Comparison of ENCODE assay signal across 8 cellular contexts in the genomic region with DNA sequence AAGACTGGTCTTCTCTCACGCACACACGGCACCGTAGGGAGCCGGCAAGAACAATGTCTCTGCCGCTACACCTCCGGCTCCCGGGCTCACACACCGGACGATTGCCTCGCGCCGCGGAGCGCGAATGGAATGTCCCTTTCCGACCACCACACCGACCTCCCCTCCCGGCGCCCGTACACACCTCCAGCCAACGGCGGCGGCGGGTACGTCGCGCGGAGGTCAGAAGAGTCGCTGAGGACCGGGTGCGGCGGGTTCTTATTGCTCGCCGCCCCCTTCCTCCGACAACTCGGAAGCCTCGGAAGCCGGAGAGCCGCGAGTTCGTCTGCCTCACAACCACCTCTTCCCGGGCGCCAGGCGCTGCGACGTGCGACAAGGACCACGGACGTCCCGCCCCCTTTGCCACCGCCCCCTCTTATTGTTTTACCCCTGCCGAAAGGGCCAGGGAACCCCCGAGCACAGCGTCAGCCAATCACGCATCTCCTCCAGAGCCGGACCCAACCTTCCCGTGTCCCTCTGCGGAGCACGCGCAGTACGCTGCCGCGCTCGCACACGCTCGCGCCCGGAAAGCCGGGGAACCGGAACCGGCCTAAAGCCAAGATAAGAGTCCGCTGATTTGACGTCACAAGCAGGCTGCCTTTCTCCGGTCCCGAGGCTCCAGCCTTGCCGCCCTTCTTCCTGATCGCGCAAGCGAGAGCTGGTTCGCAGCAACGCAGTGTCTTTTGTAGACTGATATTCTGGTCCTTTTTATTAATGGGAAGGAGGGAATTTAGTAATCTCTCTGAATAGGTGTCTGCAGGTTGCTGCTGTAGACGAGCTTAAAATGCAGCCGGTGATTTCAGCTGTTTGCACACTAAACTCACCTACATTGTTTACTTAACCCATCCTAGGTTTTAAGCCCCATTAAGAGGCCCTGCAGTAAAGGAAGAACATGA. TPM values are rescaled to one million over a fixed set of nuclear protein-coding genes. Genes with fewer than 3 reads are reported as not detected.
DNase-seq lines count a peak whose midpoint lies in the region; ATAC-seq and TF ChIP-seq lines count a peak whose summit lies in the region.

A gene (minus strand): TSS at position 385 of the 932 bp plus-strand sequence. CDS start 11,386 bp downstream, outside the sequence.

- H3K4me3 Mint-ChIP-seq in dendritic cell treated with granulocyte-macrophage colony-stimulating factor and Interleukin-4, amounts not matched to agents 40 ng/mL and 50 ng/mL, for 4 days: peak within 1 kb of the TSS; percentile 97

- DNase-seq in NCI-H774 (lab: John Stamatoyannopoulos, UW): peak; percentile 98
- DNase-seq in activated CD4-positive, alpha-beta T cell treated with anti-CD3 and anti-CD28 coated beads, Interleukin-2, amount 50 U/mL, for 4 hours: peak; percentile 97 to 98
- peak; percentile 99 for DNase-seq in left lobe of liver (ENCODE audit: low spot score)
- DNase-seq in stimulated activated CD4-positive, alpha-beta T cell treated with anti-CD3 and anti-CD28 coated beads, Interleukin-2, amount 100 ng/mL, for 4 hours (ENCODE audit: low read depth): peak; percentile 97

- peak within 1 kb of the TSS; percentile 100 for H3K27ac Mint-ChIP-seq in dendritic cell treated with granulocyte-macrophage colony-stimulating factor and Interleukin-4, amounts not matched to agents 40 ng/mL and 50 ng/mL, for 4 days

- peak within 1 kb of the TSS; percentile 97 for H3K27ac ChIP-seq in C4-2B

- TF ChIP-seq CTCF in C4-2B (conservative IDR thresholded peaks at IDR 0.05): no peak

- peaks cover 14% of the 10 kb centered on the region for H3K36me3 Mint-ChIP-seq in dendritic cell treated with granulocyte-macrophage colony-stimulating factor and Interleukin-4, amounts not matched to agents 40 ng/mL and 50 ng/mL, for 4 days (ENCODE audit: low read depth)

- peaks cover 39% of the 10 kb centered on the region for H3K4me1 Mint-ChIP-seq in dendritic cell treated with granulocyte-macrophage colony-stimulating factor and Interleukin-4, amounts not matched to agents 40 ng/mL and 50 ng/mL, for 4 days (ENCODE audit: low read depth)

- ATAC-seq in GM19395 (IDR thresholded peaks at IDR 0.05; ENCODE audit: unreplicated experiment) (peak; percentile 92), HG03565 (IDR thresholded peaks at IDR 0.05; ENCODE audit: unreplicated experiment) (peak; percentile 90), left lobe of liver (peak; percentile 95)

- no peaks in the 10 kb centered on the region for H3K27me3 Mint-ChIP-seq in dendritic cell treated with granulocyte-macrophage colony-stimulating factor and Interleukin-4, amounts not matched to agents 40 ng/mL and 50 ng/mL, for 4 days

- no peaks in the 10 kb centered on the region for H3K9me3 Mint-ChIP-seq in dendritic cell treated with granulocyte-macrophage colony-stimulating factor and Interleukin-4, amounts not matched to agents 40 ng/mL and 50 ng/mL, for 4 days

- intact Hi-C loops in dendritic cell treated with granulocyte-macrophage colony-stimulating factor and Interleukin-4, amounts not matched to agents 40 ng/mL and 50 ng/mL, for 4 days (cut with micrococcal nuclease): loop anchor here (1.0 to 5.0 kb wide), 4 partner anchors 25 to 476 kb away; a partner anchor contains a TSS

RNA-seq across cellular contexts. Expression of the gene that starts here (rescaled TPM):
- 52.2 TPM for total RNA-seq in left lobe of liver

Comparison
In these comparisons a context has a peak if more than half of its experiments do, and no peak if none do; other contexts are left out.
1. Peak in every context shown above with its lines: DNase-seq, ATAC-seq and H3K27ac ChIP-seq.